ENCODE assay signal across 10 cellular contexts in genomic region chr9:9998491-9999287, GRCh38.
DNase-seq lines count a peak whose midpoint lies in the region; ATAC-seq, FAIRE-seq and TF ChIP-seq lines count a peak whose summit lies in the region.
"Had no signal": no experiment of that assay in that cellular context is flagged by ENCODE, and none has a peak within 500 bp of the region (broad histone marks: within the 10 kb centered on the region; RNA-seq: fewer than 3 reads in every experiment).

No MANE protein-coding gene starts in this region.

- H3K36me3 ChIP-seq in astrocyte (ENCODE audit: insufficient read depth, low read length), result no peaks in the 10 kb centered on the region

- in situ Hi-C loops in KBM-7 (cut with MboI; ENCODE audit: low pct_unique_long_range_greater_than_20kb, low sequenced_read_pairs), result no loop called here

- no peak for ATAC-seq in GM21367 (IDR thresholded peaks at IDR 0.05; ENCODE audit: unreplicated experiment)
- ATAC-seq: K562 had no signal

- no peaks in the 10 kb centered on the region for H3K9me3 ChIP-seq in astrocyte (ENCODE audit: insufficient read depth, low read depth, low read length)

- H3K9me3 Mint-ChIP-seq in astrocyte (ENCODE audit: unreplicated experiment), result no peaks in the 10 kb centered on the region

- no peak overlapping the region for H3K4me3 Mint-ChIP-seq in astrocyte (ENCODE audit: unreplicated experiment)
- H3K4me3 Mint-ChIP-seq: activated naive CD4-positive, alpha-beta T cell treated with anti-CD3 and anti-CD28 coated beads, Interleukin-2, amount 50 U/mL, for 24 hours had no signal

- TF ChIP-seq CTCF in astrocyte (IDR thresholded peaks at IDR 0.05; ENCODE audit: insufficient read depth, low read depth, low read length), result peak; percentile 30
- peak; percentile 47 for TF ChIP-seq CTCF in retinal pigment epithelial cell (conservative IDR thresholded peaks at IDR 0.05; ENCODE audit: low read depth, low read length)

- no peaks in the 10 kb centered on the region for H4K20me1 ChIP-seq in astrocyte (ENCODE audit: insufficient read depth, low read length)

- H3K4me1 Mint-ChIP-seq in astrocyte (ENCODE audit: low read depth, unreplicated experiment), result no peaks in the 10 kb centered on the region
- H3K4me1 Mint-ChIP-seq: activated naive CD4-positive, alpha-beta T cell treated with anti-CD3 and anti-CD28 coated beads, Interleukin-2, amount 50 U/mL, for 24 hours had no signal

- peak; percentile 1 for DNase-seq in SIG-M5 treated with dmso at 0.1 percent for 504 hours (lab: John Stamatoyannopoulos, UW; ENCODE audit: unreplicated experiment)
- DNase-seq in SIG-M5 (lab: John Stamatoyannopoulos, UW), result no peak
- peak; percentile 2 for DNase-seq in KBM-7
- DNase-seq in astrocyte (ENCODE audit: low read depth), result no peak
- DNase-seq in retinal pigment epithelial cell (ENCODE audit: low read depth), result no peak
- no peak for DNase-seq in mesenteric fat pad (ENCODE audit: low spot score)
- no peak for DNase-seq in T1000 (lab: John Stamatoyannopoulos, UW)

- no peak overlapping the region for H2AFZ ChIP-seq in astrocyte (ENCODE audit: low read depth, low read length)

- no peaks in the 10 kb centered on the region for H3K36me3 Mint-ChIP-seq in astrocyte (ENCODE audit: low read depth, unreplicated experiment)
- H3K36me3 Mint-ChIP-seq: activated naive CD4-positive, alpha-beta T cell treated with anti-CD3 and anti-CD28 coated beads, Interleukin-2, amount 50 U/mL, for 24 hours had no signal

- no peaks in the 10 kb centered on the region for H3K79me2 ChIP-seq in astrocyte (ENCODE audit: insufficient read depth, low read length)

- H3K4me2 ChIP-seq in astrocyte (ENCODE audit: low read length), result no peak overlapping the region

- no peaks in the 10 kb centered on the region for H3K4me1 ChIP-seq in astrocyte (ENCODE audit: insufficient read depth, low read length)

- H3K9ac ChIP-seq in astrocyte (ENCODE audit: low read length), result no peak overlapping the region

- FAIRE-seq in astrocyte (lab: Jason Lieb, UNC), result no peak
- FAIRE-seq: K562 had no signal

- no peaks in the 10 kb centered on the region for H3K27me3 ChIP-seq in astrocyte (ENCODE audit: insufficient read depth, low read length)

- no peaks in the 10 kb centered on the region for H3K27me3 Mint-ChIP-seq in astrocyte (ENCODE audit: low read depth, unreplicated experiment)
- H3K27me3 Mint-ChIP-seq: activated naive CD4-positive, alpha-beta T cell treated with anti-CD3 and anti-CD28 coated beads, Interleukin-2, amount 50 U/mL, for 24 hours had no signal

- no peak overlapping the region for H3K4me3 ChIP-seq in astrocyte (ENCODE audit: insufficient read depth, low read depth, low read length)
- no peak overlapping the region for H3K4me3 ChIP-seq in retinal pigment epithelial cell (ENCODE audit: low read length)
- H3K4me3 ChIP-seq: K562 had no signal

- H3K27ac ChIP-seq in astrocyte (ENCODE audit: low read depth, low read length), result no peak overlapping the region

- H3K27ac Mint-ChIP-seq in astrocyte (ENCODE audit: unreplicated experiment), result no peak overlapping the region
- H3K27ac Mint-ChIP-seq: activated naive CD4-positive, alpha-beta T cell treated with anti-CD3 and anti-CD28 coated beads, Interleukin-2, amount 50 U/mL, for 24 hours had no signal

Comparison
In these comparisons a context has a peak if more than half of its experiments do, and no peak if none do; other contexts are left out.
1. DNase-seq: peak in SIG-M5 treated with dmso at 0.1 percent for 504 hours (single experiment) and KBM-7 (single experiment); none in SIG-M5 (single experiment), astrocyte (single experiment), retinal pigment epithelial cell (single experiment), mesenteric fat pad (single experiment) and T1000 (single experiment).